ENCODE assay signal across 7 cellular contexts in the genomic region with DNA sequence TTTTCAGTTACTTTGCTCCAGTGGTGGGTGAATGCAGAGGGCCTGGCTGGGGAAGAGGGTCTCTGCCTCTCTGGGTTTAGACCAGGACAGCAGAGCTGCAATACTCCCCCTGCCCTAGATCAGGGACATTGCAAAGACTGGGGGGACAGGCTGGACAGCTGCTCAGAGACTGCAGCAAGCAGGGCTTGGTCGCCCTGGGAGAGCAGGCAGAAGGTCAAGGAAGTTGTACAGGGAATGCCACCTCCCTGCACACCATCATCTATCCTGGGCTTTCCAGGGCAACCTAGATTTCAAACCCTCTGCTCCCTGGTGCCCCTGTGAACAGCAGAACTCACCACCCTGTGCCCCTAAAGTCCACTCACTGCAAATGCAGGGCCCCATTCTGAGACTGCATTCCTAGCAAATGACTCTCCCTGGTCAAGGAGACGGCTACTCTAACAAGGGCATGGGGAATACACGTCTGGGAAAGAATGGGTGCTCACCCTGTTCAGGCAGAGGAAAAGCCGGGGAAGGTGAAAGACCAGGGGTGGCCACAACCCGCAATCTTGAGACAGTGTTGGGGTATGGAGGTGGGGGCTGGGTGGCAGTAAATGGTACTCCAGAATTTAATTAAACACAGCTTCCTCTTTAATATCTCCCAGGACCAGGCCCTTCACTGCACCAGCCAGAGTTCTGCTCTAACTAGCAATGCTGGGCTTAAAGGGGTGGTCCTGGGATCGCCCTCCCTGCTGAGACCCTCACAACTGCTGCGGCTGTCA. TPM values are rescaled to one million over a fixed set of nuclear protein-coding genes. Genes with fewer than 3 reads are reported as not detected.
A peak's percentile ranks its signal among the peaks of the same experiment; 100 is the strongest.
DNase-seq lines count a peak whose midpoint lies in the region; ATAC-seq lines count a peak whose summit lies in the region.

No MANE protein-coding gene starts in this region.

- no peaks in the 10 kb centered on the region for H3K9me3 ChIP-seq in iPS-15b (ENCODE audit: control insufficient read depth, insufficient read depth, low read length)

- H3K4me1 Mint-ChIP-seq in activated naive CD8-positive, alpha-beta T cell (ENCODE audit: low read depth), result peaks cover 27% of the 10 kb centered on the region

- H3K27me3 Mint-ChIP-seq in activated naive CD8-positive, alpha-beta T cell, result peaks cover 10% of the 10 kb centered on the region

- ATAC-seq in HG03196 (IDR thresholded peaks at IDR 0.05; ENCODE audit: unreplicated experiment), result no peak
- no peak for ATAC-seq in left colon

- H3K27ac Mint-ChIP-seq in activated naive CD8-positive, alpha-beta T cell, result no peak overlapping the region

- H3K4me3 ChIP-seq in iPS-15b (ENCODE audit: low read depth, low read length), result peak overlapping the region; percentile 33

- DNase-seq in HS-27A (ENCODE audit: low read depth), result peak; percentile 78
- peak; percentile 44 for DNase-seq in stromal cell of bone marrow (ENCODE audit: low read depth)
- DNase-seq in NCI-H146 treated with DMSO at 0.1 percent for 48 hours (lab: John Stamatoyannopoulos, UW; ENCODE audit: unreplicated experiment), result no peak
- DNase-seq in left colon, result no peak

- H3K4me3 Mint-ChIP-seq in activated naive CD8-positive, alpha-beta T cell, result peak overlapping the region; percentile 44

- H3K9me3 Mint-ChIP-seq in activated naive CD8-positive, alpha-beta T cell (ENCODE audit: low read depth), result no peaks in the 10 kb centered on the region

- no peaks in the 10 kb centered on the region for H3K36me3 ChIP-seq in iPS-15b (ENCODE audit: control insufficient read depth, insufficient read depth, low read length)

- H3K9ac ChIP-seq in iPS-15b (ENCODE audit: low read depth, low read length), result no peak overlapping the region

- peaks cover 15% of the 10 kb centered on the region for H3K4me1 ChIP-seq in iPS-15b (ENCODE audit: control insufficient read depth, insufficient read depth, low read length)

- peaks cover 22% of the 10 kb centered on the region for H3K27me3 ChIP-seq in iPS-15b (ENCODE audit: control insufficient read depth, insufficient read depth, low read length)

- intact Hi-C loops in left colon (cut with DNase I, micrococcal nuclease), result no loop called here

- H3K36me3 Mint-ChIP-seq in activated naive CD8-positive, alpha-beta T cell, result no peaks in the 10 kb centered on the region

RNA-seq across cellular contexts. Expression of a gene that starts 1.0 kb away (rescaled TPM):
- 1 to 10 TPM; 4.3 to 5.6 TPM for total RNA-seq in left colon

Comparison
In these comparisons a context has a peak if more than half of its experiments do, and no peak if none do; other contexts are left out.
1. DNase-seq: peak in HS-27A (single experiment) and stromal cell of bone marrow (single experiment); none in NCI-H146 treated with DMSO at 0.1 percent for 48 hours (single experiment) and left colon (0 of 2).